ENCODE assay signal across 7 cellular contexts in the genomic region with DNA sequence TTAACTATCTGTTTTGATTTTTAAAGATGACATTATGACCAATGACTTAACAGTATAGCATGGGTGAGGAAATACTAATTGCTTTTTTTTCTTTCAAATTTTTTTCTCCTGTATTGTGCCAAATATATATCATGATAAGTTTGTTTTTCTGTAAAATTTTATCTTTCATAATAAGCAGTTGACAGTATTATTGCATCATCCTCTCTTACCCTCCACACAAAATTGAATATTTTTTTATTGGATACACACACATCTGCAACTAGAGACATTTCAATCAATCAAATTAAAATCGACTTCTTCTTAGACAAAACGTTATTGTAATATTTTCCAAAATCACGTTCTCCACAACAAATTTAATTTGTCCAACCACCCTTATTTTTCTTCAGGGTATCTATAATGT.
"Had no signal": no experiment of that assay in that cellular context is flagged by ENCODE, and none has a peak within 500 bp of the region (broad histone marks: within the 10 kb centered on the region; RNA-seq: fewer than 3 reads in every experiment).

No MANE protein-coding gene starts in this region.

- H3K4me2 ChIP-seq: GM23338 had no signal

- FAIRE-seq: H1, H54 had no signal

- H3K4me3 ChIP-seq: GM23338 had no signal

- DNase-seq: H9, HCEC 1CT, KG1 had no signal

- H3K27ac ChIP-seq: HL-60 had no signal

- H2AFZ ChIP-seq: GM23338 had no signal

- ATAC-seq: GM23338 had no signal
